Comparison of ENCODE assay signal across 17 cellular contexts in the genomic region with DNA sequence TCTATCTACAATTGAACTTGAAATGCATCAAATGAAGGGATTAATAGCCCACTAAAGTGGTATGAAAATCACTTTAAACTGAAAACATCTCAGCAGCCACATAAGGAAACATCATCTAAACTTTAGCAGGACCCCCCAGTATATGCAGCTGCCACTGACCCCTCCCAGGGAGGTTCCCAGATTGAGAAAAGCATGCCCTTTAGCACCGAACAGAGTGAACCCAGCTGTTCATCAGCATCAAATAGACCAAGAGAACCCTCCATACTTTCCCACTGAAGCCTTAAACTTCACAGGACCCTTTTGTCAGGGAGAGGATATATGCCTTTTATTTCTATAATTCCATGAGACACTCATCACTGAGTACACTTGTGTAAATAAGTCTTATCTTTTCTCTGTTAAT. TPM values are rescaled to one million over a fixed set of nuclear protein-coding genes. Genes with fewer than 3 reads are reported as not detected.
DNase-seq lines count a peak whose midpoint lies in the region; ATAC-seq and TF ChIP-seq lines count a peak whose summit lies in the region.
"Had no signal": no experiment of that assay in that cellular context is flagged by ENCODE, and none has a peak within 500 bp of the region (broad histone marks: within the 10 kb centered on the region; RNA-seq: fewer than 3 reads in every experiment).

No MANE protein-coding gene starts in this region.

- no peak for TF ChIP-seq POLR2A in heart left ventricle (IDR thresholded peaks at IDR 0.05)

- H3K4me1 ChIP-seq in ascending aorta: peaks cover 7 to 73% of the 10 kb centered on the region in 2 donors
- peaks cover 0 to 97% (median 35%) of the 10 kb centered on the region in 4 donors for H3K4me1 ChIP-seq in tibial artery
- H3K4me1 ChIP-seq in heart left ventricle: peaks cover 0 to 23% (median 0%) of the 10 kb centered on the region in 12 donors

- no peaks in the 10 kb centered on the region for H3K9me3 Mint-ChIP-seq in neural crest cell
- H3K9me3 Mint-ChIP-seq: CD4-positive, CD25-positive, alpha-beta regulatory T cell; CD8-positive, alpha-beta T cell; GM23338; H9 had no signal

- H3K36me3 Mint-ChIP-seq in neural crest cell (ENCODE audit: low read depth): peaks cover 27% of the 10 kb centered on the region
- H3K36me3 Mint-ChIP-seq: CD4-positive, CD25-positive, alpha-beta regulatory T cell; CD8-positive, alpha-beta T cell had no signal

- H3K4me3 Mint-ChIP-seq in neural crest cell: no peak overlapping the region
- H3K4me3 Mint-ChIP-seq: B cell; CD4-positive, CD25-positive, alpha-beta regulatory T cell; CD8-positive, alpha-beta T cell; GM23338; H9 had no signal

- intact Hi-C loops in ascending aorta (cut with DNase I) (loop anchor here (5.0 kb wide), 1 partner anchor 36 kb away; no protein-coding TSS in a partner anchor), tibial artery (cut with DNase I; ENCODE audit: low total_unique reads) (no loop called here), heart left ventricle (cut with DNase I) (loop anchor here in 1 of 10 donors (10.0 kb wide), 1 partner anchor 79 kb away; no protein-coding TSS in a partner anchor)

- H3K27ac ChIP-seq in ascending aorta (peak overlapping the region; percentile 57 to 83), tibial artery (peak overlapping the region; percentile 76 to 79), heart left ventricle (no peak overlapping the region)
- H3K27ac ChIP-seq: BLaER1, C4-2B had no signal

- H3K9me3 ChIP-seq in ascending aorta (no peaks in the 10 kb centered on the region), tibial artery (no peaks in the 10 kb centered on the region), heart left ventricle (no peaks in the 10 kb centered on the region)
- H3K9me3 ChIP-seq: Caco-2 had no signal

- H3K27ac Mint-ChIP-seq in neural crest cell (ENCODE audit: unreplicated experiment): peak overlapping the region; percentile 36
- H3K27ac Mint-ChIP-seq: B cell; CD4-positive, CD25-positive, alpha-beta regulatory T cell; CD8-positive, alpha-beta T cell; GM23338; H9 had no signal

- no peaks in the 10 kb centered on the region for H3K27me3 Mint-ChIP-seq in neural crest cell (ENCODE audit: low read depth)

- DNase-seq in ascending aorta (ENCODE audit: low spot score in 2 of 2): no peak
- no peak for DNase-seq in neural crest cell (ENCODE audit: low read depth, low spot score)
- no peak for DNase-seq in tibial artery
- DNase-seq in heart left ventricle: no peak
- no peak for DNase-seq in Ammon's horn (ENCODE audit: low spot score)
- DNase-seq: Caco-2; CD4-positive, CD25-positive, alpha-beta regulatory T cell; CD8-positive, alpha-beta T cell; DMS153; DND-41; H9 had no signal

- H3K4me1 Mint-ChIP-seq in neural crest cell: peaks cover 22% of the 10 kb centered on the region
- H3K4me1 Mint-ChIP-seq: CD4-positive, CD25-positive, alpha-beta regulatory T cell had no signal

- 58 to 93% (median 78%) methylated on average over 1 of the region's 1 CpG for WGBS in heart left ventricle, 4 donors

- no peak for ATAC-seq in HG03520 (IDR thresholded peaks at IDR 0.05; ENCODE audit: unreplicated experiment)
- no peak for ATAC-seq in heart left ventricle
- ATAC-seq: CD8-positive, alpha-beta T cell; GM23338; HCT116 had no signal

- no peak overlapping the region for H3K4me3 ChIP-seq in ascending aorta
- no peak overlapping the region for H3K4me3 ChIP-seq in tibial artery
- no peak overlapping the region for H3K4me3 ChIP-seq in heart left ventricle
- H3K4me3 ChIP-seq: BLaER1, GM23338 had no signal

- no peak for TF ChIP-seq CTCF in ascending aorta (IDR thresholded peaks at IDR 0.05)
- no peak for TF ChIP-seq CTCF in neural crest cell (conservative IDR thresholded peaks at IDR 0.05)
- TF ChIP-seq CTCF in tibial artery (IDR thresholded peaks at IDR 0.05): no peak
- TF ChIP-seq CTCF in heart left ventricle (IDR thresholded peaks at IDR 0.05): no peak

- no peaks in the 10 kb centered on the region for H3K27me3 ChIP-seq in ascending aorta
- H3K27me3 ChIP-seq in tibial artery: no peaks in the 10 kb centered on the region
- no peaks in the 10 kb centered on the region for H3K27me3 ChIP-seq in heart left ventricle
- H3K27me3 ChIP-seq: BLaER1 had no signal

- H3K36me3 ChIP-seq in ascending aorta: peaks cover 10 to 17% of the 10 kb centered on the region in 2 donors
- no peaks in the 10 kb centered on the region for H3K36me3 ChIP-seq in tibial artery
- peaks cover 0 to 10% (median 0%) of the 10 kb centered on the region in 9 donors for H3K36me3 ChIP-seq in heart left ventricle

RNA-seq across cellular contexts. Expression of gene MYH10, which starts 44.6 kb away (rescaled TPM):
- total RNA-seq in ascending aorta: 378 TPM
- 270 and 273 TPM in 2 replicates for total RNA-seq in neural crest cell
- total RNA-seq in heart left ventricle: 10 to 100 TPM; 29.0 to 62.1 (median 40.8) TPM
- 10 to 100 TPM; 10.6 to 25.8 TPM for polyA plus RNA-seq in heart left ventricle

Comparison
In these comparisons a context has a peak if more than half of its experiments do, and no peak if none do; other contexts are left out.
1. H3K27ac ChIP-seq: peak in ascending aorta (2 of 2) and tibial artery (2 of 2); none in heart left ventricle (0 of 12).